In genomic region chr15:70289191-70289955, GRCh38 we compare ENCODE assay signal across 13 cellular contexts.
DNase-seq lines count a peak whose midpoint lies in the region; ATAC-seq and TF ChIP-seq lines count a peak whose summit lies in the region.
"Had no signal": no experiment of that assay in that cellular context is flagged by ENCODE, and none has a peak within 500 bp of the region (broad histone marks: within the 10 kb centered on the region; RNA-seq: fewer than 3 reads in every experiment).

No MANE protein-coding gene starts in this region.

- no peak for TF ChIP-seq CTCF in endodermal cell (conservative IDR thresholded peaks at IDR 0.05)
- no peak for TF ChIP-seq CTCF in neural progenitor cell (IDR thresholded peaks at IDR 0.05)
- no peak for TF ChIP-seq CTCF in glutamatergic neuron (IDR thresholded peaks at IDR 0.05; ENCODE audit: partially characterized antibody, unreplicated experiment)

- H3K9me3 Mint-ChIP-seq in endodermal cell: no peaks in the 10 kb centered on the region
- H3K9me3 Mint-ChIP-seq in neural progenitor cell: no peaks in the 10 kb centered on the region
- no peaks in the 10 kb centered on the region for H3K9me3 Mint-ChIP-seq in activated naive CD4-positive, alpha-beta T cell treated with anti-CD3 and anti-CD28 coated beads for 36 hours
- H3K9me3 Mint-ChIP-seq in glutamatergic neuron (ENCODE audit: unreplicated experiment): peaks cover 2% of the 10 kb centered on the region
- H3K9me3 Mint-ChIP-seq: CD8-positive, alpha-beta memory T cell; WTC11 had no signal

- CTCF ChIA-PET in activated naive CD4-positive, alpha-beta T cell treated with anti-CD3 and anti-CD28 coated beads for 36 hours (lab: Charles Lee): interaction anchor here (1.2 kb wide), 1 partner anchor 223 kb away, joined by 3 read pairs; no protein-coding TSS in a partner anchor

- no peaks in the 10 kb centered on the region for H3F3A ChIP-seq in neural progenitor cell (ENCODE audit: low read depth)

- peaks cover 21% of the 10 kb centered on the region for H3K27me3 Mint-ChIP-seq in endodermal cell (ENCODE audit: insufficient read depth)
- peaks cover 8% of the 10 kb centered on the region for H3K27me3 Mint-ChIP-seq in neural progenitor cell (ENCODE audit: insufficient read depth, low read depth)
- H3K27me3 Mint-ChIP-seq in activated naive CD4-positive, alpha-beta T cell treated with anti-CD3 and anti-CD28 coated beads for 36 hours (ENCODE audit: low read depth): no peaks in the 10 kb centered on the region
- no peaks in the 10 kb centered on the region for H3K27me3 Mint-ChIP-seq in glutamatergic neuron (ENCODE audit: unreplicated experiment)

- intact Hi-C loops in activated naive CD4-positive, alpha-beta T cell treated with anti-CD3 and anti-CD28 coated beads for 36 hours (cut with micrococcal nuclease): no loop called here

- H3K27ac Mint-ChIP-seq in endodermal cell (no peak overlapping the region), neural progenitor cell (no peak overlapping the region), glutamatergic neuron (ENCODE audit: unreplicated experiment) (no peak overlapping the region)
- no peak overlapping the region for H3K27ac Mint-ChIP-seq in activated naive CD4-positive, alpha-beta T cell treated with anti-CD3 and anti-CD28 coated beads for 36 hours
- H3K27ac Mint-ChIP-seq: WTC11 had no signal

- H3K4me1 ChIP-seq in endodermal cell (ENCODE audit: control insufficient read depth, insufficient read depth, low read length): peaks cover 2% of the 10 kb centered on the region
- peaks cover 7% of the 10 kb centered on the region for H3K4me1 ChIP-seq in neural progenitor cell

- H3K4me3 ChIP-seq in MG63 (no peak overlapping the region), endodermal cell (ENCODE audit: low read length) (no peak overlapping the region), neural progenitor cell (no peak overlapping the region)

- DNase-seq in EH (ENCODE audit: low read depth) (peak; percentile 77), MG63 (peak; percentile 79), endodermal cell (peak; percentile 75), neural progenitor cell (ENCODE audit: low spot score) (peak; percentile 31), glutamatergic neuron (no peak)
- DNase-seq in activated naive CD4-positive, alpha-beta T cell treated with anti-CD3 and anti-CD28 coated beads for 36 hours: no peak
- no peak for DNase-seq in activated CD4-positive, CD25-positive, alpha-beta regulatory T cell treated with anti-CD3 and anti-CD28 coated beads, Interleukin-2, amount 50 U/mL, for 72 hours
- DNase-seq: CD8-positive, alpha-beta memory T cell; NCI-H446; SHP77 treated with DMSO at 0.1 percent for 48 hours had no signal

- H3K27me3 ChIP-seq in MG63 (no peaks in the 10 kb centered on the region), endodermal cell (ENCODE audit: control insufficient read depth, insufficient read depth, low read length, poor library complexity, severe bottlenecking) (peaks cover 15% of the 10 kb centered on the region), neural progenitor cell (no peaks in the 10 kb centered on the region)

- H3K36me3 Mint-ChIP-seq in endodermal cell (ENCODE audit: low read depth) (no peaks in the 10 kb centered on the region), neural progenitor cell (no peaks in the 10 kb centered on the region), glutamatergic neuron (ENCODE audit: unreplicated experiment) (no peaks in the 10 kb centered on the region)
- no peaks in the 10 kb centered on the region for H3K36me3 Mint-ChIP-seq in activated naive CD4-positive, alpha-beta T cell treated with anti-CD3 and anti-CD28 coated beads for 36 hours (ENCODE audit: low read depth)
- H3K36me3 Mint-ChIP-seq: CD8-positive, alpha-beta memory T cell; WTC11 had no signal

- no peaks in the 10 kb centered on the region for H4K20me1 ChIP-seq in neural progenitor cell (ENCODE audit: low read depth)

- H3K4me1 Mint-ChIP-seq in endodermal cell (peaks cover 10% of the 10 kb centered on the region), neural progenitor cell (peaks cover 10% of the 10 kb centered on the region), glutamatergic neuron (ENCODE audit: low read depth, unreplicated experiment) (peaks cover 16% of the 10 kb centered on the region)
- no peaks in the 10 kb centered on the region for H3K4me1 Mint-ChIP-seq in activated naive CD4-positive, alpha-beta T cell treated with anti-CD3 and anti-CD28 coated beads for 36 hours (ENCODE audit: low read depth)

- H3K27ac ChIP-seq in endodermal cell (ENCODE audit: low read depth, low read length) (no peak overlapping the region), neural progenitor cell (no peak overlapping the region)
- H3K27ac ChIP-seq: KMS-11 had no signal

- H3K9me3 ChIP-seq in MG63: no peaks in the 10 kb centered on the region
- H3K9me3 ChIP-seq in endodermal cell (ENCODE audit: control insufficient read depth, low read length): no peaks in the 10 kb centered on the region
- H3K9me3 ChIP-seq in neural progenitor cell (ENCODE audit: low read depth): no peaks in the 10 kb centered on the region

- ATAC-seq in GM18868 (IDR thresholded peaks at IDR 0.05; ENCODE audit: unreplicated experiment): no peak
- ATAC-seq: WTC11 had no signal

- H3K4me3 Mint-ChIP-seq in endodermal cell: no peak overlapping the region
- no peak overlapping the region for H3K4me3 Mint-ChIP-seq in neural progenitor cell
- H3K4me3 Mint-ChIP-seq in activated naive CD4-positive, alpha-beta T cell treated with anti-CD3 and anti-CD28 coated beads for 36 hours: no peak overlapping the region
- H3K4me3 Mint-ChIP-seq in glutamatergic neuron (ENCODE audit: unreplicated experiment): no peak overlapping the region
- H3K4me3 Mint-ChIP-seq: CD8-positive, alpha-beta memory T cell; WTC11 had no signal

- H3K36me3 ChIP-seq in MG63: no peaks in the 10 kb centered on the region
- no peaks in the 10 kb centered on the region for H3K36me3 ChIP-seq in endodermal cell (ENCODE audit: control insufficient read depth, insufficient read depth, low read length)
- no peaks in the 10 kb centered on the region for H3K36me3 ChIP-seq in neural progenitor cell

- 50 to 58% methylated on average over 6 to 8 of the region's 8 CpGs for WGBS in endodermal cell (ENCODE audit: insufficient coverage in 1 of 2, insufficient read length in 1 of 2), 2 experiments

- no peaks in the 10 kb centered on the region for H3K79me2 ChIP-seq in neural progenitor cell (ENCODE audit: low read depth)

- H3K9ac ChIP-seq in endodermal cell (ENCODE audit: extremely low read depth, low read length, poor library complexity, severe bottlenecking) (no peak overlapping the region), neural progenitor cell (no peak overlapping the region)
- H3K9ac ChIP-seq: KMS-11 had no signal

- H3K4me2 ChIP-seq in neural progenitor cell: no peak overlapping the region
- H3K4me2 ChIP-seq: KMS-11 had no signal

- H2AFZ ChIP-seq in neural progenitor cell (replicated peaks): no peak overlapping the region

Comparison
In these comparisons a context has a peak if more than half of its experiments do, and no peak if none do; other contexts are left out.
1. DNase-seq: peak in EH (single experiment), MG63 (single experiment), endodermal cell (single experiment) and neural progenitor cell (single experiment); none in activated naive CD4-positive, alpha-beta T cell treated with anti-CD3 and anti-CD28 coated beads for 36 hours (single experiment), glutamatergic neuron (single experiment) and activated CD4-positive, CD25-positive, alpha-beta regulatory T cell treated with anti-CD3 and anti-CD28 coated beads, Interleukin-2, amount 50 U/mL, for 72 hours (single experiment).